17 cellular contexts compared by ENCODE assay signal in genomic region chr15:101100593-101101442, GRCh38.
"Had no signal": no experiment of that assay in that cellular context is flagged by ENCODE, and none has a peak within 500 bp of the region (broad histone marks: within the 10 kb centered on the region; RNA-seq: fewer than 3 reads in every experiment).

No MANE protein-coding gene starts in this region.

- H3K27me3 Mint-ChIP-seq: naive B cell had no signal

- H3K4me1 Mint-ChIP-seq: memory B cell had no signal

- H3K4me3 Mint-ChIP-seq: memory B cell had no signal

- FAIRE-seq: astrocyte, endometrium, TTC549 had no signal

- H3K4me3 ChIP-seq: adrenal gland, gastroesophageal sphincter, heart left ventricle, tibial artery, uterus had no signal

- H3K9me3 ChIP-seq: adrenal gland, gastroesophageal sphincter, heart left ventricle, neutrophil, tibial artery, uterus had no signal

- H3K27me3 ChIP-seq: adrenal gland, gastroesophageal sphincter, heart left ventricle, neutrophil, tibial artery, uterus had no signal

- H3K27ac ChIP-seq: adrenal gland, gastroesophageal sphincter, heart left ventricle, neutrophil, tibial artery, uterus had no signal

- ATAC-seq: activated naive CD4-positive, alpha-beta T cell treated with anti-CD3 and anti-CD28 coated beads, Interleukin-2, amount 50 U/mL, for 72 hours; gastroesophageal sphincter; heart left ventricle had no signal

- H3K36me3 Mint-ChIP-seq: memory B cell, naive B cell had no signal

- H3K4me1 ChIP-seq: adrenal gland, gastroesophageal sphincter, tibial artery, uterus had no signal

- H3K36me3 ChIP-seq: adrenal gland, gastroesophageal sphincter, heart left ventricle, neutrophil, tibial artery, uterus had no signal

- H3K27ac Mint-ChIP-seq: activated naive CD4-positive, alpha-beta T cell treated with anti-CD3 and anti-CD28 coated beads, Interleukin-2, amount 50 U/mL, for 72 hours; memory B cell; naive B cell had no signal

- DNase-seq: activated CD4-positive, alpha-beta T cell treated with anti-CD3 and anti-CD28 coated beads, Interleukin-2, amount 50 U/mL, for 4 hours; activated gamma-delta T cell; adrenal gland; heart left ventricle; naive B cell; stimulated activated CD4-positive, alpha-beta T cell treated with anti-CD3 and anti-CD28 coated beads, Interleukin-2, amount 100 ng/mL, for 24 hours; stimulated activated naive CD4-positive, alpha-beta T cell treated with Interleukin-2 at 50 U/mL for 16 hours; substantia nigra; tibial artery; uterus had no signal
